ENCODE assay signal across 9 cellular contexts in genomic region chr19:53906211-53907192, GRCh38. TPM values are rescaled to one million over a fixed set of nuclear protein-coding genes. Genes with fewer than 3 reads are reported as not detected.
DNase-seq lines count a peak whose midpoint lies in the region; ATAC-seq and TF ChIP-seq lines count a peak whose summit lies in the region.
"Had no signal": no experiment of that assay in that cellular context is flagged by ENCODE, and none has a peak within 500 bp of the region (broad histone marks: within the 10 kb centered on the region; RNA-seq: fewer than 3 reads in every experiment).

No MANE protein-coding gene starts in this region.

- no peak overlapping the region for H3K9ac ChIP-seq in smooth muscle cell (ENCODE audit: low read depth)

- peaks cover 71% of the 10 kb centered on the region for H3K27me3 ChIP-seq in smooth muscle cell (ENCODE audit: low read depth)

- peak overlapping the region; percentile 49 for H3K4me2 ChIP-seq in smooth muscle cell

- peaks cover 6% of the 10 kb centered on the region for H3K4me1 ChIP-seq in smooth muscle cell (ENCODE audit: low read depth)

- no peak overlapping the region for H3K27ac ChIP-seq in smooth muscle cell (ENCODE audit: low read depth)
- H3K27ac ChIP-seq: SJSA1 had no signal

- H3K9me3 ChIP-seq in smooth muscle cell (replicated peaks; ENCODE audit: low read depth) = no peaks in the 10 kb centered on the region
- H3K9me3 ChIP-seq: SJSA1 had no signal

- peak; percentile 61 to 68 for ATAC-seq in activated naive CD4-positive, alpha-beta T cell treated with anti-CD3 and anti-CD28 coated beads, Interleukin-2, amount 50 U/mL, for 72 hours
- ATAC-seq in left ventricle myocardium superior (peak; percentile 55), HG02973 (IDR thresholded peaks at IDR 0.05; ENCODE audit: unreplicated experiment) (no peak), GM21786 (IDR thresholded peaks at IDR 0.05; ENCODE audit: unreplicated experiment) (no peak), GM21526 (IDR thresholded peaks at IDR 0.05; ENCODE audit: low FRiP score, unreplicated experiment) (no peak)

- no peaks in the 10 kb centered on the region for H3K9me3 Mint-ChIP-seq in activated naive CD4-positive, alpha-beta T cell treated with anti-CD3 and anti-CD28 coated beads, Interleukin-2, amount 50 U/mL, for 72 hours

- H3K36me3 Mint-ChIP-seq in activated naive CD4-positive, alpha-beta T cell treated with anti-CD3 and anti-CD28 coated beads, Interleukin-2, amount 50 U/mL, for 72 hours = peaks cover 0 to 21% of the 10 kb centered on the region in 2 donors

- H3K79me2 ChIP-seq in smooth muscle cell (ENCODE audit: low read depth) = no peaks in the 10 kb centered on the region

- H3F3A ChIP-seq in smooth muscle cell (ENCODE audit: low read depth) = no peaks in the 10 kb centered on the region

- no peak overlapping the region for H3K4me3 ChIP-seq in GM12864 (ENCODE audit: low read depth, low read length)
- H3K4me3 ChIP-seq in smooth muscle cell = no peak overlapping the region
- H3K4me3 ChIP-seq: SJSA1 had no signal

- no peak overlapping the region for H2AFZ ChIP-seq in smooth muscle cell (ENCODE audit: low read depth)

- no peak overlapping the region for H3K27ac Mint-ChIP-seq in activated naive CD4-positive, alpha-beta T cell treated with anti-CD3 and anti-CD28 coated beads, Interleukin-2, amount 50 U/mL, for 72 hours

- H3K36me3 ChIP-seq in smooth muscle cell (ENCODE audit: low read depth) = no peaks in the 10 kb centered on the region
- H3K36me3 ChIP-seq: SJSA1 had no signal

- H4K20me1 ChIP-seq in smooth muscle cell (ENCODE audit: low read depth) = no peaks in the 10 kb centered on the region

- intact Hi-C loops in left ventricle myocardium superior (cut with micrococcal nuclease) = no loop called here

- peak; percentile 95 for TF ChIP-seq CTCF in GM12864 (IDR thresholded peaks at IDR 0.05; ENCODE audit: low read depth, low read length, missing control alignments)
- peak; percentile 77 for TF ChIP-seq CTCF in smooth muscle cell (IDR thresholded peaks at IDR 0.05; ENCODE audit: borderline replicate concordance, insufficient read depth, poor library complexity, severe bottlenecking)

- 12% methylated on average over 48 of the region's 48 CpGs for WGBS in smooth muscle cell (ENCODE audit: low lambda C conversion rate)

- DNase-seq in GM12864 (ENCODE audit: low read depth) = no peak
- peak; percentile 47 for DNase-seq in RPMI8226
- peak in 1 of 2 donors; percentile 84 for DNase-seq in activated naive CD4-positive, alpha-beta T cell treated with anti-CD3 and anti-CD28 coated beads, Interleukin-2, amount 50 U/mL, for 72 hours (ENCODE audit: low spot score in 2 of 2)
- DNase-seq in left ventricle myocardium superior = peak; percentile 66
- peak; percentile 39 for DNase-seq in smooth muscle cell (lab: John Stamatoyannopoulos, UW; ENCODE audit: unreplicated experiment)

RNA-seq across cellular contexts. Expression of gene CACNG7, which starts 2.6 kb away (rescaled TPM):
- total RNA-seq in activated naive CD4-positive, alpha-beta T cell treated with anti-CD3 and anti-CD28 coated beads, Interleukin-2, amount 50 U/mL, for 72 hours = not detected
- total RNA-seq in left ventricle myocardium superior (not detected), smooth muscle cell (2.3 and 6.1 TPM in 2 replicates)
- polyA plus RNA-seq in smooth muscle cell = 0.59 and 1.3 TPM in 2 replicates
- total RNA-seq: SJSA1 had no signal

RNA-seq across cellular contexts. Expression of gene PRKCG, which starts 24.5 kb away (rescaled TPM):
- under 1 TPM in 1 of 2 donors, not detected in 1; 0.10 TPM for total RNA-seq in activated naive CD4-positive, alpha-beta T cell treated with anti-CD3 and anti-CD28 coated beads, Interleukin-2, amount 50 U/mL, for 72 hours
- not detected for total RNA-seq in left ventricle myocardium superior
- 0.18 TPM in 1 of 2 replicates, not detected in the other for total RNA-seq in smooth muscle cell
- 0.51 and 0.59 TPM in 2 replicates for polyA plus RNA-seq in smooth muscle cell
- total RNA-seq: SJSA1 had no signal

RNA-seq across cellular contexts. Expression of gene MYADM, which starts 38.8 kb away (rescaled TPM):
- 10 to 100 TPM; 33.1 to 89.8 TPM for total RNA-seq in activated naive CD4-positive, alpha-beta T cell treated with anti-CD3 and anti-CD28 coated beads, Interleukin-2, amount 50 U/mL, for 72 hours
- total RNA-seq in left ventricle myocardium superior (112 TPM), smooth muscle cell (83.8 and 97.6 TPM in 2 replicates)
- 193 and 247 TPM in 2 replicates for polyA plus RNA-seq in smooth muscle cell

RNA-seq across cellular contexts. Expression of gene CACNG8, which starts 56.2 kb away (rescaled TPM):
- total RNA-seq in activated naive CD4-positive, alpha-beta T cell treated with anti-CD3 and anti-CD28 coated beads, Interleukin-2, amount 50 U/mL, for 72 hours = not detected
- total RNA-seq in left ventricle myocardium superior = 0.02 TPM
- 0.04 and 0.31 TPM in 2 replicates for total RNA-seq in smooth muscle cell
- polyA plus RNA-seq in smooth muscle cell = 0.03 and 0.19 TPM in 2 replicates
- total RNA-seq: SJSA1 had no signal

Comparison
In these comparisons a context has a peak if more than half of its experiments do, and no peak if none do; other contexts are left out.
1. ATAC-seq: peak in activated naive CD4-positive, alpha-beta T cell treated with anti-CD3 and anti-CD28 coated beads, Interleukin-2, amount 50 U/mL, for 72 hours (2 of 2) and left ventricle myocardium superior (single experiment); none in HG02973 (single experiment), GM21786 (single experiment) and GM21526 (single experiment).